8 cellular contexts compared by ENCODE assay signal in genomic region chr16:82169861-82170845, GRCh38. TPM values are rescaled to one million over a fixed set of nuclear protein-coding genes. Genes with fewer than 3 reads are reported as not detected.
DNase-seq lines count a peak whose midpoint lies in the region; ATAC-seq and TF ChIP-seq lines count a peak whose summit lies in the region.

Gene MPHOSPH6, minus strand, starts transcription at chr16:82170224. Its CDS starts 49 bp downstream, at chr16:82170175.

- peaks cover 6% of the 10 kb centered on the region; the same call in 1 of the 2 replicates for H3K9me3 ChIP-seq in HUES6 (ENCODE audit: control insufficient read depth, insufficient read depth, low read depth, low read length)
- H3K9me3 ChIP-seq in OCI-LY7 (ENCODE audit: low read length), result peaks cover 10% of the 10 kb centered on the region; the same call in 1 of the 2 replicates
- H3K9me3 ChIP-seq in mucosa of rectum (ENCODE audit: control insufficient read depth in 2 of 2, low read length in 2 of 2), result no peaks in the 10 kb centered on the region

- no TSS peak for BruUV-seq in OCI-LY7 (replicated peaks; lab: Mats Ljungman, UMichigan)

- H3K4me1 ChIP-seq in HUES6 (ENCODE audit: control insufficient read depth, insufficient read depth, low read length) (no peaks in the 10 kb centered on the region), OCI-LY7 (ENCODE audit: insufficient read depth, low read length, poor library complexity, severe bottlenecking) (peaks cover 14% of the 10 kb centered on the region), mucosa of rectum (ENCODE audit: control insufficient read depth in 2 of 2, insufficient read depth in 2 of 2, low read length in 2 of 2) (peaks cover 10 to 11% of the 10 kb centered on the region in 2 donors)

- H3K9me2 ChIP-seq in OCI-LY7 (ENCODE audit: insufficient read depth, low read length), result no peaks in the 10 kb centered on the region

- no peaks in the 10 kb centered on the region; the same call in 1 of the 2 replicates for H4K20me1 ChIP-seq in OCI-LY7 (ENCODE audit: insufficient read depth, low read length)

- H3K27me3 ChIP-seq in HUES6 (ENCODE audit: control insufficient read depth, insufficient read depth, low read length), result peaks cover 22% of the 10 kb centered on the region
- H3K27me3 ChIP-seq in mucosa of rectum (ENCODE audit: control insufficient read depth in 2 of 2, insufficient read depth in 2 of 2, low read length in 2 of 2), result peaks cover 6 to 14% of the 10 kb centered on the region in 2 donors

- ATAC-seq in GM21423 (IDR thresholded peaks at IDR 0.05; ENCODE audit: unreplicated experiment), result peak; percentile 96

- H3K9ac ChIP-seq in HUES6 (ENCODE audit: low read length) (peak within 1 kb of the TSS; percentile 90), mucosa of rectum (ENCODE audit: low read depth in 1 of 2, low read length in 2 of 2) (peak within 1 kb of the TSS; percentile 74 to 75)

- POLR2A ChIA-PET in OCI-LY7 (lab: Charles Lee), result interaction anchor here (0.6 to 2.2 kb wide), 7 partner anchors 10 to 1520 kb away, joined by 3 to 7 read pairs (median 3); no protein-coding TSS in a partner anchor

- no peak for TF ChIP-seq CTCF in OCI-LY7 (conservative IDR thresholded peaks at IDR 0.05; ENCODE audit: low read length)
- TF ChIP-seq CTCF in epithelial cell of proximal tubule (conservative IDR thresholded peaks at IDR 0.05; ENCODE audit: low read depth, low read length), result no peak

- DNase-seq in D341Med (ENCODE audit: low spot score) (peak; percentile 97), OCI-LY7 (ENCODE audit: low spot score) (peak; percentile 94), activated T-cell treated with anti-CD3 and anti-CD28 coated beads for 48 hours (ENCODE audit: low read depth) (peak; percentile 92), epithelial cell of proximal tubule (ENCODE audit: low read depth) (peak; percentile 15)
- DNase-seq in stimulated activated CD8-positive, alpha-beta memory T cell treated with anti-CD3 and anti-CD28 coated beads, Interleukin-4, amount 100 ng/mL, for 4 hours (ENCODE audit: low read depth in 2 of 2, low spot score in 1 of 2), result peak; percentile 75 to 83

- peaks cover 17% of the 10 kb centered on the region; the same call in 1 of the 2 replicates for H3K79me2 ChIP-seq in OCI-LY7 (ENCODE audit: insufficient read depth, low read depth, low read length)

- intact Hi-C loops in OCI-LY7 (cut with micrococcal nuclease; ENCODE audit: unreplicated experiment), result no loop called here

- peak within 1 kb of the TSS; percentile 84 for H2AFZ ChIP-seq in OCI-LY7 (ENCODE audit: low read length)

- peak within 1 kb of the TSS; percentile 88 for H3K4me3 ChIP-seq in HUES6 (ENCODE audit: low read depth, low read length)
- H3K4me3 ChIP-seq in OCI-LY7 (ENCODE audit: low read depth, low read length, poor library complexity, severe bottlenecking), result peak within 1 kb of the TSS; percentile 74
- H3K4me3 ChIP-seq in epithelial cell of proximal tubule (ENCODE audit: low read depth, low read length), result peak within 1 kb of the TSS; percentile 91
- peak within 1 kb of the TSS; percentile 86 to 93 for H3K4me3 ChIP-seq in mucosa of rectum (ENCODE audit: low read length in 2 of 2)

- CTCF ChIA-PET in OCI-LY7 (lab: Charles Lee; ENCODE audit: unreplicated experiment), result interaction anchor here (0.6 kb wide), 2 partner anchors 54 to 174 kb away, joined by 3 to 4 read pairs; no protein-coding TSS in a partner anchor

- H3K4me2 ChIP-seq in OCI-LY7 (ENCODE audit: low read length), result peak within 1 kb of the TSS; percentile 81

- H3K36me3 ChIP-seq in HUES6 (ENCODE audit: control insufficient read depth, insufficient read depth, low read length) (peaks cover 27% of the 10 kb centered on the region), OCI-LY7 (ENCODE audit: insufficient read depth, low read length) (peaks cover 30% of the 10 kb centered on the region), mucosa of rectum (ENCODE audit: control insufficient read depth in 2 of 2, insufficient read depth in 2 of 2, low read length in 2 of 2) (peaks cover 2 to 7% of the 10 kb centered on the region in 2 donors)

- peak within 1 kb of the TSS; percentile 92 for H3K27ac ChIP-seq in HUES6 (ENCODE audit: low read depth, low read length)
- peak within 1 kb of the TSS; percentile 6 for H3K27ac ChIP-seq in OCI-LY7 (ENCODE audit: low read depth, low read length, poor library complexity, severe bottlenecking)
- peak within 1 kb of the TSS; percentile 65 to 74 for H3K27ac ChIP-seq in mucosa of rectum (ENCODE audit: low read depth in 2 of 2, low read length in 2 of 2)

RNA-seq across cellular contexts. Expression of gene MPHOSPH6, which starts in this region (rescaled TPM):
- 21.2 and 43.9 TPM in 2 replicates for total RNA-seq in OCI-LY7 (2014; rRNA removed; shearing (Covaris generic))
- total RNA-seq in OCI-LY7 (2022) (42.5 and 46.0 TPM in 2 replicates), epithelial cell of proximal tubule (43.0 and 46.6 TPM in 2 replicates)

Comparison
In these comparisons a context has a peak if more than half of its experiments do, and no peak if none do; other contexts are left out.
1. Peak in every context shown above with its lines: DNase-seq, ATAC-seq, H3K4me3 ChIP-seq and H3K27ac ChIP-seq.
2. DNase-seq: peak in every context shown above with its lines; median percentile 97 in D341Med; 94 in OCI-LY7; 92 in activated T-cell treated with anti-CD3 and anti-CD28 coated beads for 48 hours; 79 in stimulated activated CD8-positive, alpha-beta memory T cell treated with anti-CD3 and anti-CD28 coated beads, Interleukin-4, amount 100 ng/mL, for 4 hours; 15 in epithelial cell of proximal tubule.
3. H3K27ac ChIP-seq: peak in every context shown above with its lines; median percentile 92 in HUES6; 70 in mucosa of rectum; 6 in OCI-LY7.